8 cellular contexts compared by ENCODE assay signal in the genomic region with DNA sequence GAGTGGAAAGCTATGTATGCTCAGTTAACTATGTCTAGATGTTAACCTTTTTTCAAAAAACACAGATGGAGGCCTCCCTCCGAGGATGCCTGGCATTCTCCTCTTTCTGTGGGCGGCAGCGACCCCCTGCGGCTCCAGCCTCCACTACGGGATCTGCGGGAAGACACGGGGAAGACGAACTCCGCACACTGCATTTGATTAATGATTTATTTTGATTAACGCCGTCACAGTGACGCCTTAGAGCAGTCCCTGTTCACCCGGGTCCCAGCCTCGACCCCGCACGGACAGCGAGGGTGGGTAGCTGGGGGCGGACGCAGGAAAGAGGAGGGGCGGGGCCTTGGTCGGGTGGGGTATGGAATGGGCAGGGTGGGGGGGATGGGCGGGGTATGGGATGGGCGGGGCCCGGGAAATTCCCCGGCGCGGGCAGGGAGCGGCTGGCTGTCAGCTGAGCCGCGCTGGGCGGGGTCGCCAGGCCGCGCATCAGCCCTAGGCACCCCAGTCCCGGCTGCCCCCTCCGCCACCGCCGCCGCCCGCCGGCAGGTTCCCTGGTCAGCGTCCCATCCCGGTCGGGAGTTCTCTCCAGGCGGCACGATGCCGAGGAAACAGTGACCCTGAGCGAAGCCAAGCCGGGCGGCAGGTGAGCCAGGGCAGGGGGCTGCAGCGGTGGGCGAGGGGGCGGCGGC. TPM values are rescaled to one million over a fixed set of nuclear protein-coding genes. Genes with fewer than 3 reads are reported as not detected.
DNase-seq lines count a peak whose midpoint lies in the region; ATAC-seq and TF ChIP-seq lines count a peak whose summit lies in the region.

A gene (plus strand): TSS at position 498 of the 683 bp plus-strand sequence. CDS start 8,960 bp downstream, outside the sequence.

- TF ChIP-seq POLR2A in GM19193 (IDR thresholded peaks at IDR 0.05; ENCODE audit: extremely low read depth, insufficient read depth, insufficient read length): peak; percentile 72

- H3K4me1 Mint-ChIP-seq in endothelial cell (ENCODE audit: unreplicated experiment): peaks cover 6% of the 10 kb centered on the region
- peaks cover 14% of the 10 kb centered on the region for H3K4me1 Mint-ChIP-seq in mesothelial cell of epicardium

- TF ChIP-seq CTCF in endothelial cell (IDR thresholded peaks at IDR 0.05; ENCODE audit: unreplicated experiment): peak; percentile 51
- no peak for TF ChIP-seq CTCF in mesothelial cell of epicardium (IDR thresholded peaks at IDR 0.05; ENCODE audit: unreplicated experiment)

- H3K9me3 Mint-ChIP-seq in endothelial cell (ENCODE audit: unreplicated experiment) (no peaks in the 10 kb centered on the region), mesothelial cell of epicardium (no peaks in the 10 kb centered on the region)

- peak within 1 kb of the TSS; percentile 73 to 95 (median 85) for H3K9ac ChIP-seq in BLaER1 treated with 17β-estradiol and CSF1 and Interleukin-3, amounts not matched to agents 10 nM and 100 nM

- peaks cover 0 to 16% (median 0%) of the 10 kb centered on the region in 11 experiments; a peak in 5 of 22 replicates for H3K36me3 ChIP-seq in BLaER1 treated with 17β-estradiol and CSF1 and Interleukin-3, amounts not matched to agents 10 nM and 100 nM

- peaks cover 0 to 33% (median 0%) of the 10 kb centered on the region in 11 experiments; a peak in 6 of 22 replicates for H4K20me1 ChIP-seq in BLaER1 treated with 17β-estradiol and CSF1 and Interleukin-3, amounts not matched to agents 10 nM and 100 nM

- peak; percentile 57 for ATAC-seq in HG03439 (IDR thresholded peaks at IDR 0.05; ENCODE audit: unreplicated experiment)

- H3K27ac Mint-ChIP-seq in endothelial cell (ENCODE audit: unreplicated experiment): no peak within 1 kb of the TSS
- peak within 1 kb of the TSS; percentile 92 for H3K27ac Mint-ChIP-seq in mesothelial cell of epicardium

- peak; percentile 73 for DNase-seq in NCI-H774 (lab: John Stamatoyannopoulos, UW)
- DNase-seq in activated CD8-positive, alpha-beta memory T cell treated with anti-CD3 and anti-CD28 coated beads, Interleukin-2, amount 50 U/mL, for 24 hours (ENCODE audit: extremely low read depth): peak; percentile 34
- DNase-seq in endothelial cell (ENCODE audit: low spot score): peak; percentile 82
- peak; percentile 71 to 81 for DNase-seq in mesothelial cell of epicardium (ENCODE audit: low spot score in 2 of 2, unreplicated experiment in 2 of 2)
- peak; percentile 46 to 64 for DNase-seq in stimulated activated CD8-positive, alpha-beta memory T cell treated with anti-CD3 and anti-CD28 coated beads, Interleukin-2, amount 100 ng/mL, for 1 hour (ENCODE audit: low read depth in 2 of 2)

- H3K4me3 Mint-ChIP-seq in endothelial cell (ENCODE audit: unreplicated experiment): peak within 1 kb of the TSS; percentile 92
- peak within 1 kb of the TSS; percentile 89 for H3K4me3 Mint-ChIP-seq in mesothelial cell of epicardium

- H3K4me3 ChIP-seq in BLaER1 treated with 17β-estradiol and CSF1 and Interleukin-3, amounts not matched to agents 10 nM and 100 nM: peak within 1 kb of the TSS; percentile 74 to 94 (median 90)

- peak within 1 kb of the TSS; percentile 83 to 100 (median 92) for H3K4me2 ChIP-seq in BLaER1 treated with 17β-estradiol and CSF1 and Interleukin-3, amounts not matched to agents 10 nM and 100 nM

- peak within 1 kb of the TSS; percentile 64 to 95 (median 80) for H3K27ac ChIP-seq in BLaER1 treated with 17β-estradiol and CSF1 and Interleukin-3, amounts not matched to agents 10 nM and 100 nM

- peaks cover 3% of the 10 kb centered on the region for H3K27me3 Mint-ChIP-seq in endothelial cell (ENCODE audit: unreplicated experiment)
- H3K27me3 Mint-ChIP-seq in mesothelial cell of epicardium (ENCODE audit: low read depth): no peaks in the 10 kb centered on the region

- no peaks in the 10 kb centered on the region for H3K36me3 Mint-ChIP-seq in endothelial cell (ENCODE audit: low read depth, unreplicated experiment)
- H3K36me3 Mint-ChIP-seq in mesothelial cell of epicardium: no peaks in the 10 kb centered on the region

- H3K4me1 ChIP-seq in BLaER1 treated with 17β-estradiol and CSF1 and Interleukin-3, amounts not matched to agents 10 nM and 100 nM: peaks cover 6 to 24% (median 12%) of the 10 kb centered on the region in 10 experiments

- no peaks in the 10 kb centered on the region for H3K9me3 ChIP-seq in BLaER1 treated with 17β-estradiol and CSF1 and Interleukin-3, amounts not matched to agents 10 nM and 100 nM (replicated peaks in 1 of 11)

- no peaks in the 10 kb centered on the region for H3K27me3 ChIP-seq in BLaER1 treated with 17β-estradiol and CSF1 and Interleukin-3, amounts not matched to agents 10 nM and 100 nM

RNA-seq across cellular contexts. Expression of the gene that starts here (rescaled TPM):
- total RNA-seq in endothelial cell (ENCODE audit: unreplicated experiment): 36.3 TPM
- total RNA-seq in mesothelial cell of epicardium: 33.3 to 36.8 TPM (median 33.7 TPM) in 3 replicates

Comparison
In these comparisons a context has a peak if more than half of its experiments do, and no peak if none do; other contexts are left out.
1. Peak in every context shown above with its lines: DNase-seq, ATAC-seq, H3K4me3 ChIP-seq and H3K27ac ChIP-seq.